Comparison of ENCODE assay signal across 1 cellular context in the genomic region with DNA sequence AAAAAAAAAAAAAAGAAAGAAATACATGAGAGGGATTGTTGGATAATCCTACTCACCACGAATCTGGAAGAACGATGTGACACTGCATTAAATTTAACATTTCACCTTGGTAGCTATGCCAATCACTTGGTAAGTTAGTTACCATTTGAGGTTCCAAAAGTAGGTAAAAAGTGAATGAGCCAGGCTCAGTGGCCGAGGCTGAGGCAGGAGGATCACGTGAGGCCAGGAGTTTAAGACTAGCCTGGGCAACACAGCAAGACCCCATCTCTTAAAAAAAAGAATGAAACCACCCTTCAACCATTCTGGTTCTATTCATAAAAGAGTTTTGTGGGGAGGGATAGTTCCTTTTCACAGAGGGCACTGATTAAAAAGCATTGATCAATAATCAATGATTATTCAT.
TF ChIP-seq lines count a peak whose summit lies in the region.

No MANE protein-coding gene starts in this region.

TF ChIP-seq in GM12878, 131 proteins besides CTCF, POLR2A, EP300 and RAD21:
- TF ChIP-seq POU2F2 (IDR thresholded peaks at IDR 0.05; ENCODE audit: borderline replicate concordance, low read depth, low read length): no peak
- no peak for TF ChIP-seq NR2F1 (conservative IDR thresholded peaks at IDR 0.05)
- TF ChIP-seq CEBPB (IDR thresholded peaks at IDR 0.05; ENCODE audit: borderline replicate concordance in 1 of 2, low read depth in 2 of 2, low read length in 2 of 2): no peak
- TF ChIP-seq CREB1 (IDR thresholded peaks at IDR 0.05; ENCODE audit: low read depth): no peak
- no peak for TF ChIP-seq PRDM15 (CRISPR knock-in tag; IDR thresholded peaks at IDR 0.05)
- no peak for TF ChIP-seq BMI1 (IDR thresholded peaks at IDR 0.05; ENCODE audit: borderline replicate concordance)
TF ChIP-seq in GM12878: peak in this region for 0.
